ENCODE assay signal across 9 cellular contexts in genomic region chr4:118351851-118352827, GRCh38.
A peak's percentile ranks its signal among the peaks of the same experiment; 100 is the strongest.
DNase-seq lines count a peak whose midpoint lies in the region; ATAC-seq lines count a peak whose summit lies in the region.
"Had no signal": no experiment of that assay in that cellular context is flagged by ENCODE, and none has a peak within 500 bp of the region (broad histone marks: within the 10 kb centered on the region; RNA-seq: fewer than 3 reads in every experiment).

No MANE protein-coding gene starts in this region.

- peaks cover 12% of the 10 kb centered on the region for H3K4me1 Mint-ChIP-seq in stimulated activated effector memory CD8-positive, alpha-beta T cell treated with anti-CD3 and anti-CD28 coated beads, Interleukin-12 subunit alpha, Interleukin-12 subunit beta, amount 100 ng/mL, for 72 hours

- H3K4me3 Mint-ChIP-seq in stimulated activated effector memory CD8-positive, alpha-beta T cell treated with anti-CD3 and anti-CD28 coated beads, Interleukin-12 subunit alpha, Interleukin-12 subunit beta, amount 100 ng/mL, for 72 hours: peak overlapping the region; percentile 69

- peak; percentile 31 to 46 for DNase-seq in NOMO-1 (lab: John Stamatoyannopoulos, UW; ENCODE audit: unreplicated experiment in 2 of 2)
- no peak for DNase-seq in NOMO-1 treated with dmso at 0.1 percent for 144 hours (lab: John Stamatoyannopoulos, UW; ENCODE audit: unreplicated experiment)
- peak; percentile 24 for DNase-seq in NCI-H345 treated with DMSO at 0.1 percent for 48 hours (lab: John Stamatoyannopoulos, UW; ENCODE audit: unreplicated experiment)
- DNase-seq in astrocyte of the hippocampus (ENCODE audit: low read depth, low spot score): peak; percentile 25
- DNase-seq in iPS-NIHi11 (ENCODE audit: low spot score): peak; percentile 55
- DNase-seq in stimulated activated effector memory CD8-positive, alpha-beta T cell treated with anti-CD3 and anti-CD28 coated beads, Interleukin-12 subunit alpha, Interleukin-12 subunit beta, amount 100 ng/mL, for 72 hours (ENCODE audit: low spot score in 2 of 2): peak in 1 of 2 donors; percentile 49
- no peak for DNase-seq in effector CD8-positive, alpha-beta T cell (lab: John Stamatoyannopoulos, UW)
- DNase-seq: DND-41 had no signal

- no peaks in the 10 kb centered on the region for H3K36me3 Mint-ChIP-seq in stimulated activated effector memory CD8-positive, alpha-beta T cell treated with anti-CD3 and anti-CD28 coated beads, Interleukin-12 subunit alpha, Interleukin-12 subunit beta, amount 100 ng/mL, for 72 hours

- ATAC-seq in HG02623 (IDR thresholded peaks at IDR 0.05; ENCODE audit: unreplicated experiment): peak; percentile 1
- peak; percentile 43 for ATAC-seq in stimulated activated effector memory CD8-positive, alpha-beta T cell treated with anti-CD3 and anti-CD28 coated beads, Interleukin-12 subunit alpha, Interleukin-12 subunit beta, amount 100 ng/mL, for 72 hours

- no peaks in the 10 kb centered on the region for H3K9me3 Mint-ChIP-seq in stimulated activated effector memory CD8-positive, alpha-beta T cell treated with anti-CD3 and anti-CD28 coated beads, Interleukin-12 subunit alpha, Interleukin-12 subunit beta, amount 100 ng/mL, for 72 hours

- no peak overlapping the region for H3K27ac Mint-ChIP-seq in stimulated activated effector memory CD8-positive, alpha-beta T cell treated with anti-CD3 and anti-CD28 coated beads, Interleukin-12 subunit alpha, Interleukin-12 subunit beta, amount 100 ng/mL, for 72 hours

Comparison
In these comparisons a context has a peak if more than half of its experiments do, and no peak if none do; other contexts are left out.
1. DNase-seq: peak in NOMO-1 (2 of 2), NCI-H345 treated with DMSO at 0.1 percent for 48 hours (single experiment), astrocyte of the hippocampus (single experiment) and iPS-NIHi11 (single experiment); none in NOMO-1 treated with dmso at 0.1 percent for 144 hours (single experiment) and effector CD8-positive, alpha-beta T cell (single experiment).